8 cellular contexts compared by ENCODE assay signal in the genomic region with DNA sequence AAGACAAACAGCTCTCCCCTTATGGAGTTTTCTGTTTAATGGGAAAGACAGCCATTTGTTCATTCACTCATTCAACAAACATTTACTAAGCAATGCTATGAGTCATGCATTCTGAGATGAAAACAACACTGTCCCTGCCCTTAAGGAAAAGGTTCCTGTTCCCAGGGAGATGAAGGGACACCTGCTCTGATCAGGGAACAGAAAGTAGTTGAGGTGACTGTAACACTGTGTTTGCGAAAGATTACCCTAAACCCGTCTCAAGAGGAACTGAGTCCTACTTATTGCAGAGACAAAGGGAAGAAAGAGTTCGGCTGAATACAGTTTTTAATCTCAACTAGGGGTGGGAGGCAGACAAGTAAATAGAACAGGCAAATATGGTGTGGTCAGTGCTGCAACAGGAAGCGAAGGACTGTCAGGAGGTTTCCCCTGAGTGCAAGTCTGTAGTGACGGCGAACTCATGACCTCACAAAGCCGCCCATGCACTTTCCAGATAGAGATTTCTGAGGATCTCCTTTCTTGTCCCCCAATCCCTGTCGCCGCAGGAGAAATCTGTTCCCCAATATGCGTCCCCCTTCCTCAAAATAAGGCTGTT. TPM values are rescaled to one million over a fixed set of nuclear protein-coding genes. Genes with fewer than 3 reads are reported as not detected.
A peak's percentile ranks its signal among the peaks of the same experiment; 100 is the strongest.
DNase-seq lines count a peak whose midpoint lies in the region; ATAC-seq and TF ChIP-seq lines count a peak whose summit lies in the region.

No MANE protein-coding gene starts in this region.

- H3K4me3 ChIP-seq in BLaER1 treated with 17β-estradiol and CSF1 and Interleukin-3, amounts not matched to agents 10 nM and 100 nM, result peak overlapping the region; percentile 82 to 98 (median 92)
- H3K4me3 ChIP-seq in WERI-Rb-1 (ENCODE audit: low read depth, low read length) (peak overlapping the region; percentile 57), esophagus (ENCODE audit: low read depth in 1 of 2, low read length in 2 of 2) (peak overlapping the region; percentile 92 to 94), muscle layer of duodenum (ENCODE audit: low read depth in 1 of 2, low read length in 2 of 2) (peak overlapping the region; percentile 88 to 93), vagina (peak overlapping the region; percentile 84 to 100)

- no peak for TF ChIP-seq POLR2A in vagina (IDR thresholded peaks at IDR 0.05)

- H3K9ac ChIP-seq in BLaER1 treated with 17β-estradiol and CSF1 and Interleukin-3, amounts not matched to agents 10 nM and 100 nM, result peak overlapping the region; percentile 89 to 98 (median 95)

- no peak for TF ChIP-seq CTCF in WERI-Rb-1 (IDR thresholded peaks at IDR 0.05; ENCODE audit: low read depth, low read length)
- TF ChIP-seq CTCF in vagina (IDR thresholded peaks at IDR 0.05), result no peak

- ATAC-seq in GM19467 (IDR thresholded peaks at IDR 0.05; ENCODE audit: unreplicated experiment), result peak; percentile 32
- no peak for ATAC-seq in GM18873 (IDR thresholded peaks at IDR 0.05; ENCODE audit: low FRiP score, unreplicated experiment)

- intact Hi-C loops in vagina (cut with DNase I), result no loop called here

- WGBS in esophagus, 2 donors, result 3% methylated on average over 10 of the region's 10 CpGs

- peak overlapping the region; percentile 87 to 99 (median 95) for H3K27ac ChIP-seq in BLaER1 treated with 17β-estradiol and CSF1 and Interleukin-3, amounts not matched to agents 10 nM and 100 nM
- H3K27ac ChIP-seq in WERI-Rb-1 (peak overlapping the region; percentile 72), esophagus (ENCODE audit: low read depth in 2 of 2, low read length in 1 of 2) (peak overlapping the region; percentile 81 to 85), muscle layer of duodenum (ENCODE audit: low read length) (peak overlapping the region; percentile 87), vagina (peak overlapping the region; percentile 94)

- peaks cover 4 to 27% (median 12%) of the 10 kb centered on the region in 11 experiments; a peak in 16 of 22 replicates for H3K36me3 ChIP-seq in BLaER1 treated with 17β-estradiol and CSF1 and Interleukin-3, amounts not matched to agents 10 nM and 100 nM
- H3K36me3 ChIP-seq in WERI-Rb-1, result no peaks in the 10 kb centered on the region; the same call in none of the 2 replicates
- no peaks in the 10 kb centered on the region for H3K36me3 ChIP-seq in esophagus (ENCODE audit: control insufficient read depth in 2 of 2, insufficient read depth in 2 of 2, low read length in 1 of 2)
- H3K36me3 ChIP-seq in muscle layer of duodenum (ENCODE audit: control insufficient read depth in 1 of 2, insufficient read depth in 2 of 2, low read length in 2 of 2), result no peaks in the 10 kb centered on the region
- H3K36me3 ChIP-seq in vagina, result no peaks in the 10 kb centered on the region

- DNase-seq in HuH-7.5 (ENCODE audit: low spot score), result peak; percentile 33
- peak; percentile 13 for DNase-seq in WERI-Rb-1
- DNase-seq in vagina (ENCODE audit: extremely low spot score in 2 of 2), result no peak

- H4K20me1 ChIP-seq in BLaER1 treated with 17β-estradiol and CSF1 and Interleukin-3, amounts not matched to agents 10 nM and 100 nM, result peaks cover 26 to 50% (median 44%) of the 10 kb centered on the region in 11 experiments; a peak in 18 of 22 replicates

- peaks cover 31 to 36% (median 34%) of the 10 kb centered on the region in 10 experiments for H3K4me1 ChIP-seq in BLaER1 treated with 17β-estradiol and CSF1 and Interleukin-3, amounts not matched to agents 10 nM and 100 nM
- H3K4me1 ChIP-seq in esophagus (ENCODE audit: control insufficient read depth in 2 of 2, insufficient read depth in 2 of 2, low read length in 1 of 2), result peaks cover 0 to 5% of the 10 kb centered on the region in 2 donors
- H3K4me1 ChIP-seq in muscle layer of duodenum (ENCODE audit: control insufficient read depth in 1 of 2, insufficient read depth in 2 of 2, low read length in 2 of 2), result peaks cover 23 to 32% of the 10 kb centered on the region in 2 donors
- H3K4me1 ChIP-seq in vagina, result peaks cover 70% of the 10 kb centered on the region

- no peaks in the 10 kb centered on the region for H3K27me3 ChIP-seq in BLaER1 treated with 17β-estradiol and CSF1 and Interleukin-3, amounts not matched to agents 10 nM and 100 nM
- H3K27me3 ChIP-seq in WERI-Rb-1 (ENCODE audit: insufficient read depth, low read depth, severe bottlenecking) (no peaks in the 10 kb centered on the region), esophagus (ENCODE audit: control insufficient read depth in 1 of 2, insufficient read depth in 2 of 2, low read length in 2 of 2) (no peaks in the 10 kb centered on the region), muscle layer of duodenum (ENCODE audit: low read depth, low read length) (no peaks in the 10 kb centered on the region), vagina (no peaks in the 10 kb centered on the region)

- peak overlapping the region; percentile 77 to 91 (median 83) for H3K4me2 ChIP-seq in BLaER1 treated with 17β-estradiol and CSF1 and Interleukin-3, amounts not matched to agents 10 nM and 100 nM

- no peaks in the 10 kb centered on the region for H3K9me3 ChIP-seq in BLaER1 treated with 17β-estradiol and CSF1 and Interleukin-3, amounts not matched to agents 10 nM and 100 nM (replicated peaks in 1 of 11)
- H3K9me3 ChIP-seq in WERI-Rb-1 (ENCODE audit: severe bottlenecking) (no peaks in the 10 kb centered on the region), esophagus (ENCODE audit: control insufficient read depth in 2 of 2, insufficient read depth in 1 of 2, low read depth in 1 of 2, low read length in 1 of 2) (no peaks in the 10 kb centered on the region), muscle layer of duodenum (ENCODE audit: control insufficient read depth in 1 of 2, low read length in 2 of 2) (no peaks in the 10 kb centered on the region), vagina (no peaks in the 10 kb centered on the region)

RNA-seq across cellular contexts. Expression of gene STX18, which starts 0.7 kb away (rescaled TPM):
- polyA plus RNA-seq in esophagus, result 10 to 100 TPM; 12.4 to 17.3 TPM
- 20.4 TPM for total RNA-seq in vagina

Comparison
In these comparisons a context has a peak if more than half of its experiments do, and no peak if none do; other contexts are left out.
1. DNase-seq: peak in HuH-7.5 (single experiment) and WERI-Rb-1 (single experiment); none in vagina (0 of 2).
2. Peak in every context shown above with its lines, with median percentiles within 50 percentile points of each other: H3K27ac ChIP-seq and H3K4me3 ChIP-seq.